Comparison of ENCODE assay signal across 20 cellular contexts in genomic region chr15:43922021-43922420, GRCh38.
A peak's percentile ranks its signal among the peaks of the same experiment; 100 is the strongest.
DNase-seq lines count a peak whose midpoint lies in the region; ATAC-seq, FAIRE-seq and TF ChIP-seq lines count a peak whose summit lies in the region.
"Had no signal": no experiment of that assay in that cellular context is flagged by ENCODE, and none has a peak within 500 bp of the region (broad histone marks: within the 10 kb centered on the region; RNA-seq: fewer than 3 reads in every experiment).

No MANE protein-coding gene starts in this region.

- H2AFZ ChIP-seq in trophoblast cell (ENCODE audit: insufficient read depth, low read length, poor library complexity): no peak overlapping the region

- no peaks in the 10 kb centered on the region for H3K36me3 Mint-ChIP-seq in HFFc6 (ENCODE audit: low read depth)
- no peaks in the 10 kb centered on the region for H3K36me3 Mint-ChIP-seq in stimulated activated naive B cell treated with anti-CD40 and anti-IgM and Interleukin-4, amounts not matched to agents 10 μg/mL and 1 μg/mL and 100 μg/mL, for 72 hours
- H3K36me3 Mint-ChIP-seq: activated naive CD4-positive, alpha-beta T cell treated with anti-CD3 and anti-CD28 coated beads, Interleukin-2, amount 10 ng/mL, durations not matched to agents 7 days and 5 days had no signal

- no peaks in the 10 kb centered on the region for H3K4me1 ChIP-seq in trophoblast cell (ENCODE audit: control insufficient read depth in 1 of 2, insufficient read depth in 2 of 2, low read length in 2 of 2)
- H3K4me1 ChIP-seq: ascending aorta, right lobe of liver had no signal

- no peak overlapping the region for H4K12ac ChIP-seq in trophoblast cell (ENCODE audit: low read depth, low read length)

- no peaks in the 10 kb centered on the region for H3K79me2 ChIP-seq in trophoblast cell (ENCODE audit: control insufficient read depth, insufficient read depth, low read length, poor library complexity)

- FAIRE-seq in frontal cortex (lab: Jason Lieb, UNC): no peak

- no peaks in the 10 kb centered on the region for H3K9me3 Mint-ChIP-seq in HFFc6
- H3K9me3 Mint-ChIP-seq in stimulated activated naive B cell treated with anti-CD40 and anti-IgM and Interleukin-4, amounts not matched to agents 10 μg/mL and 1 μg/mL and 100 μg/mL, for 72 hours: no peaks in the 10 kb centered on the region
- H3K9me3 Mint-ChIP-seq: activated naive CD4-positive, alpha-beta T cell treated with anti-CD3 and anti-CD28 coated beads, Interleukin-2, amount 10 ng/mL, durations not matched to agents 7 days and 5 days; central memory CD8-positive, alpha-beta T cell; stimulated activated naive CD8-positive, alpha-beta T cell treated with anti-CD3 and anti-CD28 coated beads, Interleukin-15, amount 100 ng/mL, for 72 hours; WTC11 had no signal

- H3K27ac Mint-ChIP-seq in HFFc6: peak overlapping the region; percentile 38; the same call in 1 of the 2 replicates
- no peak overlapping the region for H3K27ac Mint-ChIP-seq in stimulated activated naive B cell treated with anti-CD40 and anti-IgM and Interleukin-4, amounts not matched to agents 10 μg/mL and 1 μg/mL and 100 μg/mL, for 72 hours
- H3K27ac Mint-ChIP-seq: activated naive CD4-positive, alpha-beta T cell treated with anti-CD3 and anti-CD28 coated beads, Interleukin-2, amount 10 ng/mL, durations not matched to agents 7 days and 5 days had no signal

- H3K79me1 ChIP-seq in trophoblast cell (ENCODE audit: low read length): no peaks in the 10 kb centered on the region

- no peak overlapping the region for H3K4ac ChIP-seq in trophoblast cell (ENCODE audit: low read depth, low read length)

- H3K4me2 ChIP-seq in trophoblast cell (ENCODE audit: low read length): no peak overlapping the region

- peaks cover 48% of the 10 kb centered on the region for H3K4me1 Mint-ChIP-seq in HFFc6 (ENCODE audit: low read depth)
- H3K4me1 Mint-ChIP-seq in stimulated activated naive B cell treated with anti-CD40 and anti-IgM and Interleukin-4, amounts not matched to agents 10 μg/mL and 1 μg/mL and 100 μg/mL, for 72 hours: no peaks in the 10 kb centered on the region
- H3K4me1 Mint-ChIP-seq: activated naive CD4-positive, alpha-beta T cell treated with anti-CD3 and anti-CD28 coated beads, Interleukin-2, amount 10 ng/mL, durations not matched to agents 7 days and 5 days; central memory CD8-positive, alpha-beta T cell; stimulated activated naive CD8-positive, alpha-beta T cell treated with anti-CD3 and anti-CD28 coated beads, Interleukin-15, amount 100 ng/mL, for 72 hours had no signal

- no peak overlapping the region for H3K4me3 ChIP-seq in trophoblast cell (ENCODE audit: low read depth, low read length)
- H3K4me3 ChIP-seq: ascending aorta, right lobe of liver, tibial artery had no signal

- no peak overlapping the region for H3K9ac ChIP-seq in trophoblast cell (ENCODE audit: low read length)

- WGBS in trophoblast cell (ENCODE audit: extremely low coverage, insufficient coverage, insufficient read length): no CpG with 5 or more reads among the region's 4 CpGs

- H2BK5ac ChIP-seq in trophoblast cell (ENCODE audit: low read depth, low read length, poor library complexity): no peak overlapping the region

- H4K91ac ChIP-seq in trophoblast cell (ENCODE audit: low read depth, low read length): no peak overlapping the region

- H4K8ac ChIP-seq in trophoblast cell (ENCODE audit: low read depth, low read length): no peak overlapping the region

- H2BK120ac ChIP-seq in trophoblast cell (ENCODE audit: insufficient read depth, low read length, poor library complexity): no peak overlapping the region

- H3K27me3 Mint-ChIP-seq in HFFc6 (ENCODE audit: insufficient read depth): no peaks in the 10 kb centered on the region; the same call in 1 of the 2 replicates
- H3K27me3 Mint-ChIP-seq in stimulated activated naive B cell treated with anti-CD40 and anti-IgM and Interleukin-4, amounts not matched to agents 10 μg/mL and 1 μg/mL and 100 μg/mL, for 72 hours: no peaks in the 10 kb centered on the region
- H3K27me3 Mint-ChIP-seq: stimulated activated naive CD8-positive, alpha-beta T cell treated with anti-CD3 and anti-CD28 coated beads, Interleukin-15, amount 100 ng/mL, for 72 hours had no signal

- DNase-seq in HFFc6 (peak; percentile 35), T1000 (lab: John Stamatoyannopoulos, UW) (peak; percentile 51), fibroblast of gingiva (ENCODE audit: low read depth) (peak; percentile 4), trophoblast cell (peak; percentile 24 to 37), frontal cortex (ENCODE audit: low spot score in 2 of 2) (no peak), NCI-H2227 treated with DMSO at 0.1 percent for 48 hours (lab: John Stamatoyannopoulos, UW) (no peak)
- no peak for DNase-seq in stimulated activated naive B cell treated with anti-CD40 and anti-IgM and Interleukin-4, amounts not matched to agents 10 μg/mL and 1 μg/mL and 100 μg/mL, for 72 hours
- DNase-seq: activated naive CD4-positive, alpha-beta T cell treated with anti-CD3 and anti-CD28 coated beads, Interleukin-2, amount 10 ng/mL, durations not matched to agents 7 days and 5 days; KBM-7; NCI-H2171; NCI-H524 treated with DMSO at 0.1 percent for 48 hours; right lobe of liver; stimulated activated CD4-positive, alpha-beta T cell treated with anti-CD3 and anti-CD28 coated beads, Interleukin-15, amount 100 ng/mL, for 24 hours; stimulated activated naive CD8-positive, alpha-beta T cell treated with anti-CD3 and anti-CD28 coated beads, Interleukin-15, amount 100 ng/mL, for 72 hours; tibial artery had no signal

- H3K27ac ChIP-seq in trophoblast cell (ENCODE audit: low read depth, low read length): no peak overlapping the region
- H3K27ac ChIP-seq: ascending aorta, right lobe of liver, RWPE1, tibial artery had no signal

- ATAC-seq in stimulated activated naive B cell treated with anti-CD40 and anti-IgM and Interleukin-4, amounts not matched to agents 10 μg/mL and 1 μg/mL and 100 μg/mL, for 72 hours (replicated peaks): no peak
- no peak for ATAC-seq in GM21367 (IDR thresholded peaks at IDR 0.05; ENCODE audit: unreplicated experiment)
- ATAC-seq: right lobe of liver; stimulated activated naive CD8-positive, alpha-beta T cell treated with anti-CD3 and anti-CD28 coated beads, Interleukin-15, amount 100 ng/mL, for 72 hours; WTC11 had no signal

- H3K4me3 Mint-ChIP-seq in HFFc6: no peak overlapping the region
- H3K4me3 Mint-ChIP-seq in stimulated activated naive B cell treated with anti-CD40 and anti-IgM and Interleukin-4, amounts not matched to agents 10 μg/mL and 1 μg/mL and 100 μg/mL, for 72 hours: no peak overlapping the region
- H3K4me3 Mint-ChIP-seq: activated naive CD4-positive, alpha-beta T cell treated with anti-CD3 and anti-CD28 coated beads, Interleukin-2, amount 10 ng/mL, durations not matched to agents 7 days and 5 days; central memory CD8-positive, alpha-beta T cell; stimulated activated naive CD8-positive, alpha-beta T cell treated with anti-CD3 and anti-CD28 coated beads, Interleukin-15, amount 100 ng/mL, for 72 hours; WTC11 had no signal

- no peaks in the 10 kb centered on the region for H3K27me3 ChIP-seq in trophoblast cell (ENCODE audit: insufficient read depth, low read length)
- H3K27me3 ChIP-seq: ascending aorta, right lobe of liver, tibial artery had no signal

- H2AK5ac ChIP-seq in trophoblast cell (ENCODE audit: low read length): no peak overlapping the region

- H3K14ac ChIP-seq in trophoblast cell (ENCODE audit: low read length): no peak overlapping the region

- no peak overlapping the region for H3K18ac ChIP-seq in trophoblast cell (ENCODE audit: low read length)

- TF ChIP-seq CTCF in HFFc6 (IDR thresholded peaks at IDR 0.05): no peak

- no peak overlapping the region for H2BK12ac ChIP-seq in trophoblast cell (ENCODE audit: low read length)

- no peaks in the 10 kb centered on the region for H3K9me3 ChIP-seq in trophoblast cell (ENCODE audit: insufficient read depth, low read depth, low read length)
- H3K9me3 ChIP-seq: ascending aorta, right lobe of liver, tibial artery had no signal

- H3K36me3 ChIP-seq in trophoblast cell (ENCODE audit: control insufficient read depth in 1 of 2, insufficient read depth in 2 of 2, low read length in 2 of 2): no peaks in the 10 kb centered on the region
- H3K36me3 ChIP-seq: ascending aorta, right lobe of liver, tibial artery had no signal

- H3K23ac ChIP-seq in trophoblast cell (ENCODE audit: low read length): no peak overlapping the region

Comparison
In these comparisons a context has a peak if more than half of its experiments do, and no peak if none do; other contexts are left out.
1. DNase-seq: peak in HFFc6 (single experiment), T1000 (single experiment), fibroblast of gingiva (single experiment) and trophoblast cell (2 of 2); none in frontal cortex (0 of 2), stimulated activated naive B cell treated with anti-CD40 and anti-IgM and Interleukin-4, amounts not matched to agents 10 μg/mL and 1 μg/mL and 100 μg/mL, for 72 hours (single experiment) and NCI-H2227 treated with DMSO at 0.1 percent for 48 hours (single experiment).